21 cellular contexts compared by ENCODE assay signal in genomic region chr9:130555968-130556367, GRCh38. TPM values are rescaled to one million over a fixed set of nuclear protein-coding genes. Genes with fewer than 3 reads are reported as not detected.
DNase-seq lines count a peak whose midpoint lies in the region; ATAC-seq, FAIRE-seq and TF ChIP-seq lines count a peak whose summit lies in the region.
"Had no signal": no experiment of that assay in that cellular context is flagged by ENCODE, and none has a peak within 500 bp of the region (broad histone marks: within the 10 kb centered on the region; RNA-seq: fewer than 3 reads in every experiment).

No MANE protein-coding gene starts in this region.

- no peak for TF ChIP-seq POLR2A in esophagus muscularis mucosa (IDR thresholded peaks at IDR 0.05; ENCODE audit: low read depth)

- ATAC-seq in foreskin keratinocyte = peak; percentile 26
- ATAC-seq in HG02678 (IDR thresholded peaks at IDR 0.05; ENCODE audit: unreplicated experiment) = no peak
- ATAC-seq: gastroesophageal sphincter, left colon had no signal

- WGBS in esophagus muscularis mucosa = 54% methylated on average over 6 of the region's 6 CpGs

- POLR2A ChIA-PET in RWPE1 (lab: Yijun Ruan, JAX; ENCODE audit: low non-redundant PET) = no interaction called here

- H3K27ac ChIP-seq in RWPE1 (peak overlapping the region; percentile 58), foreskin keratinocyte (no peak overlapping the region), esophagus muscularis mucosa (replicated peaks in 1 of 4) (no peak overlapping the region)
- no peak overlapping the region for H3K27ac ChIP-seq in effector memory CD4-positive, alpha-beta T cell (ENCODE audit: insufficient read depth, low read length, poor library complexity, severe bottlenecking)
- H3K27ac ChIP-seq: epithelial cell of prostate, gastroesophageal sphincter, neural progenitor cell, psoas muscle, VCaP had no signal

- DNase-seq in NCI-H82 (lab: John Stamatoyannopoulos, UW) (peak; percentile 47), NCI-H82 treated with DMSO at 0.1 percent for 48 hours (lab: John Stamatoyannopoulos, UW; ENCODE audit: unreplicated experiment) (no peak), RWPE1 (ENCODE audit: low spot score) (peak; percentile 64), foreskin keratinocyte (peak in 1 of 2 donors; percentile 59), urothelium cell line (ENCODE audit: low spot score) (peak; percentile 32), esophagus muscularis mucosa (ENCODE audit: extremely low spot score) (no peak)
- DNase-seq in effector memory CD4-positive, alpha-beta T cell = no peak
- DNase-seq: activated CD8-positive, alpha-beta memory T cell treated with anti-CD3 and anti-CD28 coated beads, Interleukin-2, amount 50 U/mL, for 48 hours; activated effector memory CD4-positive, alpha-beta T cell treated with Interleukin-2 at 50 U/mL for 16 hours; DMS153; left colon; NCI-H1436 treated with DMSO at 0.1 percent for 48 hours; NCI-H446; psoas muscle; Right ventricle myocardium superior; stimulated activated CD4-positive, alpha-beta T cell treated with anti-CD3 and anti-CD28 coated beads, Interleukin-12 subunit alpha, Interleukin-12 subunit beta, amount 100 ng/mL, for 4 hours had no signal

- TF ChIP-seq CTCF in RWPE1 (conservative IDR thresholded peaks at IDR 0.05; ENCODE audit: low read depth) (no peak), foreskin keratinocyte (conservative IDR thresholded peaks at IDR 0.05) (no peak), esophagus muscularis mucosa (IDR thresholded peaks at IDR 0.05) (no peak)

- no peak for FAIRE-seq in urothelium cell line (lab: Jason Lieb, UNC)

- H3K4me3 ChIP-seq in effector memory CD4-positive, alpha-beta T cell (ENCODE audit: insufficient read depth, low read depth, low read length, poor library complexity, severe bottlenecking) = no peak overlapping the region
- no peak overlapping the region for H3K4me3 ChIP-seq in esophagus muscularis mucosa
- H3K4me3 ChIP-seq: gastroesophageal sphincter, neural progenitor cell, psoas muscle had no signal

- no peak for TF ChIP-seq EP300 in esophagus muscularis mucosa (IDR thresholded peaks at IDR 0.05)

- no peaks in the 10 kb centered on the region for H3K9me3 ChIP-seq in effector memory CD4-positive, alpha-beta T cell (ENCODE audit: control insufficient read depth, low read length)
- no peaks in the 10 kb centered on the region for H3K9me3 ChIP-seq in esophagus muscularis mucosa
- H3K9me3 ChIP-seq: psoas muscle had no signal

- H3K36me3 ChIP-seq in effector memory CD4-positive, alpha-beta T cell (ENCODE audit: control insufficient read depth, insufficient read depth, low read length) = no peaks in the 10 kb centered on the region
- H3K36me3 ChIP-seq in esophagus muscularis mucosa = no peaks in the 10 kb centered on the region
- H3K36me3 ChIP-seq: gastroesophageal sphincter, neural progenitor cell had no signal

- intact Hi-C loops in esophagus muscularis mucosa (cut with DNase I) = no loop called here

- CTCF ChIA-PET in RWPE1 (lab: Yijun Ruan, JAX) = interaction anchor here (0.6 to 1.9 kb wide), 3 partner anchors 19 to 110 kb away, joined by 3 to 5 read pairs (median 4); no protein-coding TSS in a partner anchor

- H3K27me3 ChIP-seq in foreskin keratinocyte (no peaks in the 10 kb centered on the region), esophagus muscularis mucosa (peaks cover 0 to 61% (median 0%) of the 10 kb centered on the region in 4 donors)
- no peaks in the 10 kb centered on the region for H3K27me3 ChIP-seq in effector memory CD4-positive, alpha-beta T cell (replicated peaks; ENCODE audit: control insufficient read depth, insufficient read depth, low read length, poor library complexity, severe bottlenecking)
- H3K27me3 ChIP-seq: neural progenitor cell had no signal

- H3K4me1 ChIP-seq in foreskin keratinocyte (peaks cover 10% of the 10 kb centered on the region), esophagus muscularis mucosa (no peaks in the 10 kb centered on the region)
- H3K4me1 ChIP-seq in effector memory CD4-positive, alpha-beta T cell (ENCODE audit: control insufficient read depth, insufficient read depth, low read length, poor library complexity, severe bottlenecking) = no peaks in the 10 kb centered on the region
- H3K4me1 ChIP-seq: gastroesophageal sphincter, neural progenitor cell, psoas muscle had no signal

RNA-seq across cellular contexts. Expression of gene FUBP3, which starts 23.4 kb away (rescaled TPM):
- total RNA-seq in foreskin keratinocyte = 43.9 and 50.6 TPM in 2 replicates
- polyA plus RNA-seq in foreskin keratinocyte = 17.3 and 21.2 TPM in 2 replicates
- total RNA-seq in esophagus muscularis mucosa = 10 to 100 TPM; 40.6 to 64.8 (median 46.4) TPM

Comparison
In these comparisons a context has a peak if more than half of its experiments do, and no peak if none do; other contexts are left out.
1. DNase-seq: peak in NCI-H82 (single experiment), RWPE1 (single experiment) and urothelium cell line (single experiment); none in NCI-H82 treated with DMSO at 0.1 percent for 48 hours (single experiment), effector memory CD4-positive, alpha-beta T cell (0 of 3) and esophagus muscularis mucosa (single experiment).